In the genomic region with DNA sequence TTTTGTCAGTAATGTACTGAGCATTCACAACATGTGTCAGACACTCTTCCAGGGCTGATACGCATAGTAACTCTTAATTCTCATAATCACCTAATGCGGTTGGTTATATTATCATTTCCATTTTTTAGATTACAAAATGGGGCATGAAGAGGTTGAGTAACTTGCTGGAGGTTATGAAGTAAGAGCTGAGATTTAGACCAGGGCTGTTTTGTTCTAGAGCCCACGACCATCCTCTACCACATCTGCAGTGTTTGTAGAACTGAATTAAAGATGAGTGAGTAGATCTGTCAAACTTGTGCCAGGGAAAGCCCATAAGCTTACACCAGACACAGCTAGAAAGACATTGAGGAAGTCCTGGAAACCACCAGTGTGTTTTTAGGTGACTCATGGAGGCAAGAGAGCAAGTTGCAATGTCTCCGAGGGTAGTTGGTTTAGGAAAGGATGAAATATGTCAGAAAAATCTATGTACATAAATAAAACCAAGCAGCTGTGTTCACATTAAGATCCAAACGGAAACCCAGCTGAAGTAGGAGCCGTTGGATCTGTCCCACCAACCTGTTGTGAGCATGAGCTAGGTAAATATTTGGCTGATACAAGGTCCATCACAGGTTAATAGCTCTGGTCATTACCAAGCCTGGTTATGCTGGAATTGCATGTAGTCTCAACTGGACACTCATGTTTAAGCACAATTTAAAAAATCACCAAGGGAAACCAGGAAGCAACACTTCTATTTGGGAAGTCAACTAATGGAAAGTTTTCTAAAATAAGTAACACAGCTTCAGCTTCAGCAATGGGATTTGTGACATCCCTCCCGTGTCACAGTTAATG, we compare ENCODE assay signal across 8 cellular contexts. TPM values are rescaled to one million over a fixed set of nuclear protein-coding genes. Genes with fewer than 3 reads are reported as not detected.
A peak's percentile ranks its signal among the peaks of the same experiment; 100 is the strongest.
DNase-seq lines count a peak whose midpoint lies in the region; ATAC-seq and TF ChIP-seq lines count a peak whose summit lies in the region.

No MANE protein-coding gene starts in this region.

- H3K4me3 ChIP-seq in AG09309 (ENCODE audit: control insufficient read depth, low read depth, low read length), result no peak overlapping the region

- intact Hi-C loops in activated CD4-positive, alpha-beta memory T cell treated with anti-CD3 and anti-CD28 coated beads for 36 hours (cut with micrococcal nuclease), result no loop called here

- CTCF ChIA-PET in activated CD4-positive, alpha-beta memory T cell treated with anti-CD3 and anti-CD28 coated beads for 36 hours (lab: Charles Lee), result interaction anchor here (0.8 to 1.5 kb wide), 7 partner anchors 17 to 310 kb away, joined by 3 to 5 read pairs (median 3); no protein-coding TSS in a partner anchor

- no peak overlapping the region for H3K4me3 Mint-ChIP-seq in activated naive CD8-positive, alpha-beta T cell treated with anti-CD3 and anti-CD28 coated beads, Interleukin-2, amount 50 U/mL, for 24 hours
- no peak overlapping the region for H3K4me3 Mint-ChIP-seq in activated CD4-positive, alpha-beta memory T cell treated with anti-CD3 and anti-CD28 coated beads for 36 hours

- H3K27ac Mint-ChIP-seq in activated naive CD8-positive, alpha-beta T cell treated with anti-CD3 and anti-CD28 coated beads, Interleukin-2, amount 50 U/mL, for 24 hours, result no peak overlapping the region
- no peak overlapping the region for H3K27ac Mint-ChIP-seq in activated CD4-positive, alpha-beta memory T cell treated with anti-CD3 and anti-CD28 coated beads for 36 hours

- no peaks in the 10 kb centered on the region for H3K27me3 ChIP-seq in layer of hippocampus (ENCODE audit: control insufficient read depth, insufficient read depth, low read length)

- H3K4me1 Mint-ChIP-seq in activated naive CD8-positive, alpha-beta T cell treated with anti-CD3 and anti-CD28 coated beads, Interleukin-2, amount 50 U/mL, for 24 hours, result peaks cover 16% of the 10 kb centered on the region
- peaks cover 14% of the 10 kb centered on the region for H3K4me1 Mint-ChIP-seq in activated CD4-positive, alpha-beta memory T cell treated with anti-CD3 and anti-CD28 coated beads for 36 hours (ENCODE audit: low read depth)

- H3K27me3 Mint-ChIP-seq in activated naive CD8-positive, alpha-beta T cell treated with anti-CD3 and anti-CD28 coated beads, Interleukin-2, amount 50 U/mL, for 24 hours, result peaks cover 13% of the 10 kb centered on the region
- H3K27me3 Mint-ChIP-seq in activated CD4-positive, alpha-beta memory T cell treated with anti-CD3 and anti-CD28 coated beads for 36 hours, result peaks cover 8% of the 10 kb centered on the region

- no peak for TF ChIP-seq CTCF in AG09309 (IDR thresholded peaks at IDR 0.05; ENCODE audit: control insufficient read depth, insufficient read depth, low read depth, low read length, missing control alignments)

- POLR2A ChIA-PET in activated CD4-positive, alpha-beta memory T cell treated with anti-CD3 and anti-CD28 coated beads for 36 hours (lab: Charles Lee), result no interaction called here

- DNase-seq in AG09309 (ENCODE audit: low read depth), result peak; percentile 81
- DNase-seq in activated naive CD8-positive, alpha-beta T cell treated with anti-CD3 and anti-CD28 coated beads, Interleukin-2, amount 50 U/mL, for 24 hours, result no peak
- no peak for DNase-seq in activated CD4-positive, alpha-beta memory T cell treated with anti-CD3 and anti-CD28 coated beads for 36 hours
- no peak for DNase-seq in NCI-H82 treated with DMSO at 0.1 percent for 48 hours (lab: John Stamatoyannopoulos, UW; ENCODE audit: unreplicated experiment)
- no peak for DNase-seq in activated CD4-positive, alpha-beta T cell treated with anti-CD3 and anti-CD28 coated beads, Interleukin-2, amount 50 U/mL, for 48 hours
- DNase-seq in hippocampal formation (lab: John Stamatoyannopoulos, UW), result no peak

- no peaks in the 10 kb centered on the region for H3K36me3 Mint-ChIP-seq in activated naive CD8-positive, alpha-beta T cell treated with anti-CD3 and anti-CD28 coated beads, Interleukin-2, amount 50 U/mL, for 24 hours (ENCODE audit: low read depth)
- H3K36me3 Mint-ChIP-seq in activated CD4-positive, alpha-beta memory T cell treated with anti-CD3 and anti-CD28 coated beads for 36 hours, result no peaks in the 10 kb centered on the region

- peak; percentile 62 for ATAC-seq in HG02973 (IDR thresholded peaks at IDR 0.05; ENCODE audit: unreplicated experiment)
- ATAC-seq in activated naive CD8-positive, alpha-beta T cell treated with anti-CD3 and anti-CD28 coated beads, Interleukin-2, amount 50 U/mL, for 24 hours, result peak; percentile 62

- H3K27ac ChIP-seq in layer of hippocampus (ENCODE audit: low read depth, low read length), result peak overlapping the region; percentile 4

- H3K9me3 Mint-ChIP-seq in activated naive CD8-positive, alpha-beta T cell treated with anti-CD3 and anti-CD28 coated beads, Interleukin-2, amount 50 U/mL, for 24 hours, result no peaks in the 10 kb centered on the region
- H3K9me3 Mint-ChIP-seq in activated CD4-positive, alpha-beta memory T cell treated with anti-CD3 and anti-CD28 coated beads for 36 hours, result no peaks in the 10 kb centered on the region

RNA-seq across cellular contexts. Expression of a gene that starts 49.9 kb away (rescaled TPM):
- 10 to 100 TPM; 20.1 to 22.6 TPM for total RNA-seq in activated CD4-positive, alpha-beta memory T cell treated with anti-CD3 and anti-CD28 coated beads for 36 hours
